9 cellular contexts compared by ENCODE assay signal in genomic region chr12:25320123-25321006, GRCh38.
DNase-seq lines count a peak whose midpoint lies in the region; ATAC-seq and TF ChIP-seq lines count a peak whose summit lies in the region.
"Had no signal": no experiment of that assay in that cellular context is flagged by ENCODE, and none has a peak within 500 bp of the region (broad histone marks: within the 10 kb centered on the region; RNA-seq: fewer than 3 reads in every experiment).

No MANE protein-coding gene starts in this region.

- H3K4me3 ChIP-seq in GM12864 (ENCODE audit: low read depth, low read length) (peak overlapping the region; percentile 7; the same call in 1 of the 2 replicates), endodermal cell (ENCODE audit: low read length) (no peak overlapping the region)

- intact Hi-C loops in CD14-positive monocyte (cut with micrococcal nuclease): no loop called here

- peaks cover 0 to 1% (median 0%) of the 10 kb centered on the region in 7 donors for H3K9me3 Mint-ChIP-seq in CD14-positive monocyte
- peaks cover 3% of the 10 kb centered on the region for H3K9me3 Mint-ChIP-seq in endodermal cell

- no peaks in the 10 kb centered on the region for H3K9me3 ChIP-seq in endodermal cell (ENCODE audit: control insufficient read depth, low read length)

- DNase-seq in GM12864 (ENCODE audit: low read depth) (no peak), amniotic epithelial cell (ENCODE audit: low read depth) (peak; percentile 16), activated gamma-delta T cell (lab: John Stamatoyannopoulos, UW) (no peak), CD14-positive monocyte (ENCODE audit: low spot score) (no peak), endodermal cell (no peak), SHP77 (lab: John Stamatoyannopoulos, UW) (no peak)
- DNase-seq: dermis blood vessel endothelial cell had no signal

- H3K4me3 Mint-ChIP-seq in CD14-positive monocyte: no peak overlapping the region
- H3K4me3 Mint-ChIP-seq in endodermal cell: no peak overlapping the region

- no peaks in the 10 kb centered on the region for H3K27me3 ChIP-seq in endodermal cell (ENCODE audit: control insufficient read depth, insufficient read depth, low read length, poor library complexity, severe bottlenecking)

- no peak overlapping the region for H3K27ac ChIP-seq in endodermal cell (ENCODE audit: low read depth, low read length)

- no peak overlapping the region for H3K9ac ChIP-seq in endodermal cell (ENCODE audit: extremely low read depth, low read length, poor library complexity, severe bottlenecking)

- H3K27me3 Mint-ChIP-seq in CD14-positive monocyte (ENCODE audit: low read depth in 3 of 3): peaks cover 0 to 6% (median 1%) of the 10 kb centered on the region in 3 donors
- no peaks in the 10 kb centered on the region for H3K27me3 Mint-ChIP-seq in endodermal cell (ENCODE audit: insufficient read depth)

- ATAC-seq in GM19438 (IDR thresholded peaks at IDR 0.05; ENCODE audit: low read depth, unreplicated experiment) (peak; percentile 52), HG03139 (IDR thresholded peaks at IDR 0.05; ENCODE audit: unreplicated experiment) (peak; percentile 66)

- WGBS in endodermal cell (ENCODE audit: insufficient coverage in 1 of 2, insufficient read length in 1 of 2), 2 experiments: 86 to 100% methylated on average over 1 to 5 of the region's 5 CpGs

- H3K36me3 ChIP-seq in endodermal cell (ENCODE audit: control insufficient read depth, insufficient read depth, low read length): no peaks in the 10 kb centered on the region

- TF ChIP-seq CTCF in GM12864 (IDR thresholded peaks at IDR 0.05; ENCODE audit: low read depth, low read length, missing control alignments) (no peak), CD14-positive monocyte (IDR thresholded peaks at IDR 0.05) (no peak), endodermal cell (conservative IDR thresholded peaks at IDR 0.05) (no peak)

- H3K4me1 Mint-ChIP-seq in CD14-positive monocyte: peaks cover 17% of the 10 kb centered on the region
- H3K4me1 Mint-ChIP-seq in endodermal cell: peaks cover 16% of the 10 kb centered on the region

- H3K36me3 Mint-ChIP-seq in CD14-positive monocyte (no peaks in the 10 kb centered on the region), endodermal cell (ENCODE audit: low read depth) (no peaks in the 10 kb centered on the region)

- H3K4me1 ChIP-seq in endodermal cell (ENCODE audit: control insufficient read depth, insufficient read depth, low read length): peaks cover 3% of the 10 kb centered on the region

- H3K27ac Mint-ChIP-seq in CD14-positive monocyte (no peak overlapping the region), endodermal cell (no peak overlapping the region)
